11 cellular contexts compared by ENCODE assay signal in the genomic region with DNA sequence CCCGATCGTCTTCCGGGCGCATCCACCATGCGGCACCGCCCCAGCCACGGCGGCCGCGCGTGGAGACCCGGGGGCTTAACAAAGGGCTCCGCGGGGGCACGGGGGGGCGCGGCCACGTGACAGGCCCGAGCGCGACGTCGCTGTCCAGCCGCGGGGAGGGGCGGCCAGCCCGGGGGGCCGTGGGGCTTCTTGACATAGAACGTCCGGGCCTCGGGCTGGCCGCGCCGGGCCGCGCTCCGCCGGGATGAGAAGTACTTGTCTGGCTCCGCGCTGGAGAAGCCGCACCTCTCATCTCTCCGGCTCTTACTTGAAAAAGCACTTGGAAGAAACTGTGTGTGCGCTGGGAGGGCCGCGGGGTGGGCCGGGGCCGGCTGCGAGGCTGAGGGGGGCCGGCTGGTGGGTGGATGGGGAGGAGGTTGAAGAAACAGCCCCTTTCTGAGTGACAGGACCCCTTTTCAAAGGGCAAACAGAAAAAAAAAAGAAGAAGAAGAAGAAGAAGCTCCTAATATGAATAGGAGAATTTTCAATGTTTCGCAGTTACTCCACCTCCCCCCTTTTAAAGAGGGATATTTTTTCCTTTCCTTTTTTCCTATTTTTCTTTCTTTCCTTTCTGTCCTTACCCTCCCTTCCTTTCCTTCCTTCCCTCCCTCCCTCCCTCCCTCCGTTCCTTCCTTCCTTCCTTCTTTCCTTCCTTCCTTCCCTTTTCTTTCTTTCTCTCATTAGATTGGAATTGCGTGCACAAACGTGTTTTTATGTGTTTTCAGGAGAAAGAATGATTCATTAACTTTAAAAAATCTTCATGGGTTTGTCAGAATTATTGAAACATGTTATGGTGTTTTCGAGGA. TPM values are rescaled to one million over a fixed set of nuclear protein-coding genes. Genes with fewer than 3 reads are reported as not detected.
DNase-seq lines count a peak whose midpoint lies in the region; ATAC-seq and TF ChIP-seq lines count a peak whose summit lies in the region.
"Had no signal": no experiment of that assay in that cellular context is flagged by ENCODE, and none has a peak within 500 bp of the region (broad histone marks: within the 10 kb centered on the region; RNA-seq: fewer than 3 reads in every experiment).

No MANE protein-coding gene starts in this region.

- in situ Hi-C loops in ACHN (cut with HindIII; ENCODE audit: low pct_ligation_motif_present, low pct_unique_long_range_greater_than_20kb, low sequenced_read_pairs) = loop anchor here (25.0 kb wide), 1 partner anchor 208 kb away; no protein-coding TSS in a partner anchor

- H3K9me3 ChIP-seq in ascending aorta = no peaks in the 10 kb centered on the region
- H3K9me3 ChIP-seq in spleen = peaks cover 0 to 6% (median 0%) of the 10 kb centered on the region in 8 donors

- WGBS in spleen, 5 donors = 7 to 10% (median 8%) methylated on average over 35 to 54 of the region's 54 CpGs

- TF ChIP-seq POLR2A in spleen (IDR thresholded peaks at IDR 0.05) = no peak

- intact Hi-C loops in ascending aorta (cut with DNase I) (no loop called here), spleen (cut with DNase I; ENCODE audit: low total_unique reads) (loop anchor here (10.0 kb wide), 1 partner anchor 200 kb away; no protein-coding TSS in a partner anchor)

- H3K27ac ChIP-seq in ascending aorta (no peak overlapping the region), spleen (no peak overlapping the region)
- H3K27ac ChIP-seq: BLaER1 treated with 17β-estradiol and CSF1 and Interleukin-3, amounts not matched to agents 10 nM and 100 nM had no signal

- H3K4me1 ChIP-seq in ascending aorta = peaks cover 2 to 5% of the 10 kb centered on the region in 2 donors
- peaks cover 5 to 33% (median 17%) of the 10 kb centered on the region in 6 donors for H3K4me1 ChIP-seq in spleen

- DNase-seq in NCI-H2227 (lab: John Stamatoyannopoulos, UW; ENCODE audit: unreplicated experiment) (peak; percentile 81), NCI-H2227 treated with DMSO at 0.1 percent for 48 hours (lab: John Stamatoyannopoulos, UW) (no peak), ascending aorta (ENCODE audit: low spot score in 2 of 2) (no peak), iris pigment epithelial cell (ENCODE audit: low read depth) (peak; percentile 80), spleen (peak; percentile 74), NCI-H524 treated with DMSO at 0.1 percent for 48 hours (lab: John Stamatoyannopoulos, UW) (no peak), ACHN (no peak)
- DNase-seq: NCI-H187 treated with DMSO at 0.1 percent for 48 hours had no signal

- peak overlapping the region; percentile 31 to 36 for H3K4me3 ChIP-seq in ascending aorta
- H3K4me3 ChIP-seq in spleen = peak overlapping the region in 3 of 8 donors; percentile 2 to 25 (median 16)
- H3K4me3 ChIP-seq: BLaER1 treated with 17β-estradiol and CSF1 and Interleukin-3, amounts not matched to agents 10 nM and 100 nM; SK-N-MC had no signal

- TF ChIP-seq CTCF in ascending aorta (IDR thresholded peaks at IDR 0.05) (no peak), spleen (IDR thresholded peaks at IDR 0.05 in 8 of 11, conservative IDR thresholded peaks at IDR 0.05 in 3 of 11) (no peak)

- ATAC-seq in GM18517 (IDR thresholded peaks at IDR 0.05; ENCODE audit: unreplicated experiment) = no peak

- no peaks in the 10 kb centered on the region for H3K36me3 ChIP-seq in ascending aorta
- H3K36me3 ChIP-seq in spleen = no peaks in the 10 kb centered on the region
- H3K36me3 ChIP-seq: BLaER1 treated with 17β-estradiol and CSF1 and Interleukin-3, amounts not matched to agents 10 nM and 100 nM had no signal

- peaks cover 37% of the 10 kb centered on the region for H3K27me3 ChIP-seq in ascending aorta
- H3K27me3 ChIP-seq in spleen (replicated peaks in 1 of 7) = peaks cover 0 to 100% (median 92%) of the 10 kb centered on the region in 7 donors

RNA-seq across cellular contexts. Expression of a gene that starts 21.3 kb away (rescaled TPM):
- total RNA-seq in ascending aorta = 8.0 TPM
- total RNA-seq in spleen = 10 to 100 TPM in 6 of 7 donors, 1 to 10 TPM in 1; 9.6 to 28.8 (median 13.6) TPM
- 1 to 10 TPM; 2.0 to 4.4 (median 3.5) TPM for polyA plus RNA-seq in spleen

RNA-seq across cellular contexts. Expression of a gene that starts 23.3 kb away (rescaled TPM):
- total RNA-seq in ascending aorta (0.85 TPM), spleen (10 to 100 TPM in 4 of 7 donors, 1 to 10 TPM in 3; 5.9 to 21.6 (median 11.3) TPM)
- polyA plus RNA-seq in spleen = 1 to 10 TPM; 6.2 to 8.6 (median 7.6) TPM

Comparison
In these comparisons a context has a peak if more than half of its experiments do, and no peak if none do; other contexts are left out.
1. DNase-seq: peak in NCI-H2227 (single experiment), iris pigment epithelial cell (single experiment) and spleen (single experiment); none in NCI-H2227 treated with DMSO at 0.1 percent for 48 hours (single experiment), ascending aorta (0 of 2), NCI-H524 treated with DMSO at 0.1 percent for 48 hours (single experiment) and ACHN (single experiment).